12 cellular contexts compared by ENCODE assay signal in the genomic region with DNA sequence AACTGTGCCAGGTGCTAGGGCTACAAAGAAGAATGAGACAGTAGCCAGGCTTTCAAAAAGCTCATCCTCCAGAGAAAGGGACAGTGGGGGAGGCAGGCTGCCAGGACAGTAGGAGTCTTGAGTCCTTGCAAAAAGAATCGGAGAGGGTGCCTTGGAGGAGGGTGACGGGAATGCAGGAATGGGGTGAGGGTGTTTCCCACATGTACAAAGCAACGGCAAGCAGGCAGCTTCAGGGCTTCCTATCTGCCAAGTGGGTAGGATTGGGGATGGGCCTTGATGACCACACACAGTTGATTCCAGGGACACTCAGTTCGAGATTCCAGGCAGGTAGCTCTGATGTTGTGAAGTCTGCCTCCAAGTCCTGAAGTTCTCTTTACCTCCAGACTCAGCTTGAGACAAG. TPM values are rescaled to one million over a fixed set of nuclear protein-coding genes. Genes with fewer than 3 reads are reported as not detected.
DNase-seq lines count a peak whose midpoint lies in the region; ATAC-seq lines count a peak whose summit lies in the region.
"Had no signal": no experiment of that assay in that cellular context is flagged by ENCODE, and none has a peak within 500 bp of the region (broad histone marks: within the 10 kb centered on the region; RNA-seq: fewer than 3 reads in every experiment).

No MANE protein-coding gene starts in this region.

- peaks cover 31% of the 10 kb centered on the region for H3K4me1 Mint-ChIP-seq in activated CD4-positive, alpha-beta T cell treated with anti-CD3 and anti-CD28 coated beads, Interleukin-2, amount 10 ng/mL, durations not matched to agents 24 days and 14 days

- no peak overlapping the region for H3K4me3 ChIP-seq in NT2/D1 (ENCODE audit: insufficient read length, low read depth)
- H3K4me3 ChIP-seq in rectal smooth muscle tissue (ENCODE audit: low read length): peak overlapping the region; percentile 7

- H3K9ac ChIP-seq in NT2/D1 (ENCODE audit: insufficient read length, low read depth): peak overlapping the region; percentile 24
- no peak overlapping the region for H3K9ac ChIP-seq in rectal smooth muscle tissue (ENCODE audit: low read length)

- peak overlapping the region; percentile 89 for H3K4me3 Mint-ChIP-seq in activated CD4-positive, alpha-beta T cell treated with anti-CD3 and anti-CD28 coated beads, Interleukin-2, amount 10 ng/mL, durations not matched to agents 24 days and 14 days

- no peaks in the 10 kb centered on the region for H3K9me3 ChIP-seq in NT2/D1 (ENCODE audit: insufficient read depth, low read length)
- H3K9me3 ChIP-seq: heart right ventricle, Peyer's patch had no signal

- H3K27me3 ChIP-seq in NT2/D1 (ENCODE audit: insufficient read depth, insufficient read length): peaks cover 39% of the 10 kb centered on the region
- peaks cover 12% of the 10 kb centered on the region for H3K27me3 ChIP-seq in rectal smooth muscle tissue (ENCODE audit: control insufficient read depth, insufficient read depth, low read length)
- H3K27me3 ChIP-seq: Peyer's patch had no signal

- intact Hi-C loops in activated CD4-positive, alpha-beta T cell treated with anti-CD3 and anti-CD28 coated beads, Interleukin-2, amount 10 ng/mL, durations not matched to agents 24 days and 14 days (cut with micrococcal nuclease): no loop called here

- H3K36me3 ChIP-seq in NT2/D1 (ENCODE audit: insufficient read depth, insufficient read length, low read length) (no peaks in the 10 kb centered on the region), rectal smooth muscle tissue (ENCODE audit: control insufficient read depth, insufficient read depth, low read length) (no peaks in the 10 kb centered on the region)
- H3K36me3 ChIP-seq: heart right ventricle, Peyer's patch had no signal

- peak overlapping the region; percentile 86 for H3K27ac Mint-ChIP-seq in activated CD4-positive, alpha-beta T cell treated with anti-CD3 and anti-CD28 coated beads, Interleukin-2, amount 10 ng/mL, durations not matched to agents 24 days and 14 days

- no peak overlapping the region for H3K27ac ChIP-seq in rectal smooth muscle tissue (ENCODE audit: low read depth, low read length)
- H3K27ac ChIP-seq: heart right ventricle, Peyer's patch had no signal

- peaks cover 4% of the 10 kb centered on the region for H3K27me3 Mint-ChIP-seq in activated CD4-positive, alpha-beta T cell treated with anti-CD3 and anti-CD28 coated beads, Interleukin-2, amount 10 ng/mL, durations not matched to agents 24 days and 14 days

- no peaks in the 10 kb centered on the region for H3K9me3 Mint-ChIP-seq in activated CD4-positive, alpha-beta T cell treated with anti-CD3 and anti-CD28 coated beads, Interleukin-2, amount 10 ng/mL, durations not matched to agents 24 days and 14 days

- ATAC-seq in HG02981 (IDR thresholded peaks at IDR 0.05; ENCODE audit: unreplicated experiment) (no peak), GM21576 (IDR thresholded peaks at IDR 0.05; ENCODE audit: unreplicated experiment) (no peak), GM19395 (IDR thresholded peaks at IDR 0.05; ENCODE audit: unreplicated experiment) (no peak)

- DNase-seq in activated CD4-positive, alpha-beta T cell treated with anti-CD3 and anti-CD28 coated beads, Interleukin-2, amount 10 ng/mL, durations not matched to agents 24 days and 14 days: peak; percentile 63
- no peak for DNase-seq in activated CD4-positive, alpha-beta T cell treated with anti-CD3 and anti-CD28 coated beads for 48 hours
- DNase-seq in NT2/D1 (ENCODE audit: low read depth, low spot score) (no peak), ecto neural progenitor cell (ENCODE audit: low spot score) (peak; percentile 43)
- DNase-seq: ACHN, heart right ventricle, NCI-H2081 treated with DMSO at 0.1 percent for 48 hours, Peyer's patch had no signal

- no peaks in the 10 kb centered on the region for H3K36me3 Mint-ChIP-seq in activated CD4-positive, alpha-beta T cell treated with anti-CD3 and anti-CD28 coated beads, Interleukin-2, amount 10 ng/mL, durations not matched to agents 24 days and 14 days (ENCODE audit: low read depth)

- H3K4me1 ChIP-seq in NT2/D1 (ENCODE audit: insufficient read depth, insufficient read length) (peaks cover 5% of the 10 kb centered on the region), rectal smooth muscle tissue (ENCODE audit: control insufficient read depth, insufficient read depth, low read length) (peaks cover 5% of the 10 kb centered on the region)

RNA-seq across cellular contexts. Expression of a gene that starts 54.4 kb away (rescaled TPM):
- total RNA-seq in activated CD4-positive, alpha-beta T cell treated with anti-CD3 and anti-CD28 coated beads, Interleukin-2, amount 10 ng/mL, durations not matched to agents 24 days and 14 days: 3.7 and 4.4 TPM in 2 replicates

RNA-seq across cellular contexts. Expression of a gene that starts 54.6 kb away (rescaled TPM):
- total RNA-seq in activated CD4-positive, alpha-beta T cell treated with anti-CD3 and anti-CD28 coated beads, Interleukin-2, amount 10 ng/mL, durations not matched to agents 24 days and 14 days: 33.0 and 33.6 TPM in 2 replicates

Comparison
In these comparisons a context has a peak if more than half of its experiments do, and no peak if none do; other contexts are left out.
1. DNase-seq: peak in activated CD4-positive, alpha-beta T cell treated with anti-CD3 and anti-CD28 coated beads, Interleukin-2, amount 10 ng/mL, durations not matched to agents 24 days and 14 days (single experiment) and ecto neural progenitor cell (single experiment); none in activated CD4-positive, alpha-beta T cell treated with anti-CD3 and anti-CD28 coated beads for 48 hours (single experiment) and NT2/D1 (single experiment).